8 cellular contexts compared by ENCODE assay signal in genomic region chr2:181104512-181105121, GRCh38.
DNase-seq lines count a peak whose midpoint lies in the region; ATAC-seq and TF ChIP-seq lines count a peak whose summit lies in the region.

No MANE protein-coding gene starts in this region.

- no peaks in the 10 kb centered on the region for H3K27me3 ChIP-seq in KMS-11 (ENCODE audit: insufficient read depth, low read depth)

- H2AFZ ChIP-seq in KMS-11 (ENCODE audit: low read depth) = no peak overlapping the region

- DNase-seq in activated CD4-positive, alpha-beta T cell treated with anti-CD3 and anti-CD28 coated beads, Interleukin-2, amount 10 ng/mL, durations not matched to agents 24 days and 14 days = peak; percentile 79
- DNase-seq in activated CD4-positive, alpha-beta T cell treated with anti-CD3 and anti-CD28 coated beads for 1 hour = no peak
- DNase-seq in RKO (ENCODE audit: low spot score) (peak; percentile 46), choroid plexus epithelial cell (ENCODE audit: low read depth) (peak; percentile 89), middle frontal gyrus (ENCODE audit: extremely low spot score, low spot score) (peak; percentile 59)
- DNase-seq in stimulated activated CD4-positive, alpha-beta T cell treated with anti-CD3 and anti-CD28 coated beads, Interleukin-4, amount 100 ng/mL, for 4 hours = no peak

- H3K4me3 Mint-ChIP-seq in activated CD4-positive, alpha-beta T cell treated with anti-CD3 and anti-CD28 coated beads, Interleukin-2, amount 10 ng/mL, durations not matched to agents 24 days and 14 days = peak overlapping the region; percentile 13

- no peaks in the 10 kb centered on the region for H3K79me2 ChIP-seq in KMS-11 (ENCODE audit: insufficient read depth, low read depth)

- H3K27ac ChIP-seq in KMS-11 = no peak overlapping the region

- no peak for ATAC-seq in HG03469 (IDR thresholded peaks at IDR 0.05; ENCODE audit: unreplicated experiment)

- peaks cover 43% of the 10 kb centered on the region for H3K4me1 Mint-ChIP-seq in activated CD4-positive, alpha-beta T cell treated with anti-CD3 and anti-CD28 coated beads, Interleukin-2, amount 10 ng/mL, durations not matched to agents 24 days and 14 days

- H4K20me1 ChIP-seq in KMS-11 (ENCODE audit: insufficient read depth) = no peaks in the 10 kb centered on the region

- intact Hi-C loops in activated CD4-positive, alpha-beta T cell treated with anti-CD3 and anti-CD28 coated beads, Interleukin-2, amount 10 ng/mL, durations not matched to agents 24 days and 14 days (cut with micrococcal nuclease) = loop anchor here (1.0 to 5.0 kb wide), 5 partner anchors 73 to 611 kb away; no protein-coding TSS in a partner anchor

- H3K36me3 Mint-ChIP-seq in activated CD4-positive, alpha-beta T cell treated with anti-CD3 and anti-CD28 coated beads, Interleukin-2, amount 10 ng/mL, durations not matched to agents 24 days and 14 days (ENCODE audit: low read depth) = peaks cover 2% of the 10 kb centered on the region

- H3K27ac Mint-ChIP-seq in activated CD4-positive, alpha-beta T cell treated with anti-CD3 and anti-CD28 coated beads, Interleukin-2, amount 10 ng/mL, durations not matched to agents 24 days and 14 days = peak overlapping the region; percentile 30

- H3K4me3 ChIP-seq in KMS-11 (IDR thresholded peaks at IDR 0.05; ENCODE audit: insufficient read depth, low read depth, low read length) (no peak overlapping the region), choroid plexus epithelial cell (ENCODE audit: low read depth, low read length) (no peak overlapping the region)

- H3K27me3 Mint-ChIP-seq in activated CD4-positive, alpha-beta T cell treated with anti-CD3 and anti-CD28 coated beads, Interleukin-2, amount 10 ng/mL, durations not matched to agents 24 days and 14 days = no peaks in the 10 kb centered on the region

- no peak overlapping the region for H3K9ac ChIP-seq in KMS-11

- H3K4me1 ChIP-seq in KMS-11 (ENCODE audit: low read depth, poor library complexity, severe bottlenecking) = peaks cover 23% of the 10 kb centered on the region

- no peak overlapping the region for H3K4me2 ChIP-seq in KMS-11

- TF ChIP-seq CTCF in KMS-11 (conservative IDR thresholded peaks at IDR 0.05; ENCODE audit: low read depth, low read length) (peak; percentile 86), choroid plexus epithelial cell (conservative IDR thresholded peaks at IDR 0.05; ENCODE audit: low read depth, low read length) (peak; percentile 77)

- H3K36me3 ChIP-seq in KMS-11 (ENCODE audit: insufficient read depth) = no peaks in the 10 kb centered on the region

- H3K9me3 Mint-ChIP-seq in activated CD4-positive, alpha-beta T cell treated with anti-CD3 and anti-CD28 coated beads, Interleukin-2, amount 10 ng/mL, durations not matched to agents 24 days and 14 days = peaks cover 2% of the 10 kb centered on the region

Comparison
In these comparisons a context has a peak if more than half of its experiments do, and no peak if none do; other contexts are left out.
1. DNase-seq: peak in activated CD4-positive, alpha-beta T cell treated with anti-CD3 and anti-CD28 coated beads, Interleukin-2, amount 10 ng/mL, durations not matched to agents 24 days and 14 days (single experiment), RKO (single experiment), choroid plexus epithelial cell (single experiment) and middle frontal gyrus (single experiment); none in activated CD4-positive, alpha-beta T cell treated with anti-CD3 and anti-CD28 coated beads for 1 hour (single experiment) and stimulated activated CD4-positive, alpha-beta T cell treated with anti-CD3 and anti-CD28 coated beads, Interleukin-4, amount 100 ng/mL, for 4 hours (0 of 2).